Comparison of ENCODE assay signal across 35 cellular contexts in genomic region chr18:71242981-71243380, GRCh38.
"Had no signal": no experiment of that assay in that cellular context is flagged by ENCODE, and none has a peak within 500 bp of the region (broad histone marks: within the 10 kb centered on the region; RNA-seq: fewer than 3 reads in every experiment).

No MANE protein-coding gene starts in this region.

- H3K27me3 ChIP-seq: adrenal gland, ascending aorta, breast epithelium, cardiac muscle cell, colonic mucosa, esophagus squamous epithelium, heart left ventricle had no signal

- DNase-seq: activated CD4-positive, alpha-beta memory T cell treated with anti-CD3 and anti-CD28 coated beads for 36 hours; activated CD4-positive, alpha-beta T cell treated with anti-CD3 and anti-CD28 coated beads for 36 hours; activated CD4-positive, alpha-beta T cell treated with anti-CD3 and anti-CD28 coated beads, Interleukin-2, amount 10 ng/mL, durations not matched to agents 24 days and 14 days; activated CD4-positive, CD25-positive, alpha-beta regulatory T cell; activated CD4-positive, CD25-positive, alpha-beta regulatory T cell treated with anti-CD3 and anti-CD28 coated beads, Interleukin-2, amount 50 U/mL, for 72 hours; activated CD8-positive, alpha-beta memory T cell treated with anti-CD3 and anti-CD28 coated beads, Interleukin-2, amount 10 ng/mL, durations not matched to agents 7 days and 5 days; activated CD8-positive, alpha-beta memory T cell treated with anti-CD3 and anti-CD28 coated beads, Interleukin-2, amount 50 U/mL, for 4 hours; activated CD8-positive, alpha-beta T cell treated with anti-CD3 and anti-CD28 coated beads, Interleukin-2, amount 10 ng/mL, durations not matched to agents 7 days and 5 days; activated effector memory CD4-positive, alpha-beta T cell treated with anti-CD3 and anti-CD28 coated beads, Interleukin-2, amount 50 U/mL, for 16 hours; activated naive CD4-positive, alpha-beta T cell treated with anti-CD3 and anti-CD28 coated beads for 36 hours; activated naive CD8-positive, alpha-beta T cell treated with anti-CD3 and anti-CD28 coated beads for 36 hours; activated naive CD8-positive, alpha-beta T cell treated with anti-CD3 and anti-CD28 coated beads, Interleukin-2, amount 50 U/mL, for 24 hours; activated T-cell treated with anti-CD3 and anti-CD28 coated beads, Interleukin-2, amount 50 U/mL, for 1 hour; activated T-cell treated with anti-CD3 and anti-CD28 coated beads, Interleukin-2, amount 50 U/mL, for 48 hours; adrenal gland; amygdala; central memory CD4-positive, alpha-beta T cell; cerebellar nuclear complex; colonic mucosa; effector memory CD4-positive, alpha-beta T cell; endodermal cell; esophagus squamous epithelium; foreskin fibroblast; heart left ventricle; T-helper 1 cell; T-helper 17 cell; T1000 had no signal

- H3K4me1 Mint-ChIP-seq: activated CD4-positive, alpha-beta T cell treated with anti-CD3 and anti-CD28 coated beads for 36 hours; activated CD4-positive, alpha-beta T cell treated with anti-CD3 and anti-CD28 coated beads, Interleukin-2, amount 10 ng/mL, durations not matched to agents 24 days and 14 days; activated CD8-positive, alpha-beta memory T cell treated with anti-CD3 and anti-CD28 coated beads, Interleukin-2, amount 10 ng/mL, durations not matched to agents 7 days and 5 days; activated naive CD4-positive, alpha-beta T cell treated with anti-CD3 and anti-CD28 coated beads, Interleukin-2, amount 50 U/mL, for 24 hours; activated naive CD8-positive, alpha-beta T cell treated with anti-CD3 and anti-CD28 coated beads for 36 hours; activated naive CD8-positive, alpha-beta T cell treated with anti-CD3 and anti-CD28 coated beads, Interleukin-2, amount 50 U/mL, for 24 hours; brain; endodermal cell; T-helper 17 cell had no signal

- H3K4me3 ChIP-seq: adrenal gland, ascending aorta, breast epithelium, cardiac muscle cell, colonic mucosa, esophagus squamous epithelium, heart left ventricle had no signal

- H3K9me3 Mint-ChIP-seq: activated CD4-positive, alpha-beta memory T cell treated with anti-CD3 and anti-CD28 coated beads for 36 hours; activated CD4-positive, alpha-beta T cell treated with anti-CD3 and anti-CD28 coated beads, Interleukin-2, amount 10 ng/mL, durations not matched to agents 24 days and 14 days; activated naive CD4-positive, alpha-beta T cell treated with anti-CD3 and anti-CD28 coated beads for 36 hours; activated naive CD4-positive, alpha-beta T cell treated with anti-CD3 and anti-CD28 coated beads, Interleukin-2, amount 50 U/mL, for 24 hours; activated naive CD8-positive, alpha-beta T cell treated with anti-CD3 and anti-CD28 coated beads for 36 hours; activated naive CD8-positive, alpha-beta T cell treated with anti-CD3 and anti-CD28 coated beads, Interleukin-2, amount 50 U/mL, for 24 hours; activated T-helper 1 cell treated with anti-CD3 and anti-CD28 coated beads, Interleukin-12 subunit alpha, Interleukin-12 subunit beta, Interleukin-2, Interleukin-4 antibody, amounts not matched to agents 30 ng/mL and 10 ng/mL and 1 ng/mL, durations not matched to agents 14 hours and 24 hours and 36 hours; activated T-helper 2 cell treated with anti-CD3 and anti-CD28 coated beads, Interferon-gamma antibody, Interleukin-2, Interleukin-4, amounts not matched to agents 10 μg/mL and 5 μg/mL and 100 μg/mL, durations not matched to agents 14 hours and 24 hours and 36 hours; endodermal cell; T-helper 2 cell treated with Interferon-gamma antibody and Interleukin-4, amounts not matched to agents 5 μg/mL and 100 μg/mL, for 36 hours had no signal

- H3K36me3 ChIP-seq: adrenal gland, ascending aorta, breast epithelium, cardiac muscle cell, colonic mucosa, esophagus squamous epithelium, heart left ventricle had no signal

- H3K4me3 Mint-ChIP-seq: activated CD4-positive, alpha-beta memory T cell treated with anti-CD3 and anti-CD28 coated beads for 36 hours; activated CD4-positive, alpha-beta T cell treated with anti-CD3 and anti-CD28 coated beads for 36 hours; activated CD4-positive, alpha-beta T cell treated with anti-CD3 and anti-CD28 coated beads, Interleukin-2, amount 10 ng/mL, durations not matched to agents 24 days and 14 days; activated CD8-positive, alpha-beta memory T cell treated with anti-CD3 and anti-CD28 coated beads, Interleukin-2, amount 10 ng/mL, durations not matched to agents 7 days and 5 days; activated CD8-positive, alpha-beta T cell treated with anti-CD3 and anti-CD28 coated beads, Interleukin-2, amount 10 ng/mL, durations not matched to agents 7 days and 5 days; activated naive CD4-positive, alpha-beta T cell treated with anti-CD3 and anti-CD28 coated beads for 36 hours; activated naive CD4-positive, alpha-beta T cell treated with anti-CD3 and anti-CD28 coated beads, Interleukin-2, amount 50 U/mL, for 24 hours; activated naive CD8-positive, alpha-beta T cell treated with anti-CD3 and anti-CD28 coated beads for 36 hours; activated naive CD8-positive, alpha-beta T cell treated with anti-CD3 and anti-CD28 coated beads, Interleukin-2, amount 50 U/mL, for 24 hours; activated T-helper 1 cell treated with anti-CD3 and anti-CD28 coated beads, Interleukin-12 subunit alpha, Interleukin-12 subunit beta, Interleukin-2, Interleukin-4 antibody, amounts not matched to agents 30 ng/mL and 10 ng/mL and 1 ng/mL, durations not matched to agents 14 hours and 24 hours and 36 hours; brain; endodermal cell; T-helper 17 cell; T-helper 2 cell treated with Interferon-gamma antibody and Interleukin-4, amounts not matched to agents 5 μg/mL and 100 μg/mL, for 36 hours had no signal

- H3K36me3 Mint-ChIP-seq: activated CD4-positive, alpha-beta memory T cell treated with anti-CD3 and anti-CD28 coated beads for 36 hours; activated CD8-positive, alpha-beta memory T cell treated with anti-CD3 and anti-CD28 coated beads, Interleukin-2, amount 10 ng/mL, durations not matched to agents 7 days and 5 days; activated naive CD4-positive, alpha-beta T cell treated with anti-CD3 and anti-CD28 coated beads, Interleukin-2, amount 50 U/mL, for 24 hours; activated naive CD8-positive, alpha-beta T cell treated with anti-CD3 and anti-CD28 coated beads for 36 hours; brain had no signal

- H3K27ac Mint-ChIP-seq: activated CD4-positive, alpha-beta memory T cell treated with anti-CD3 and anti-CD28 coated beads for 36 hours; activated CD4-positive, alpha-beta T cell treated with anti-CD3 and anti-CD28 coated beads for 36 hours; activated CD4-positive, alpha-beta T cell treated with anti-CD3 and anti-CD28 coated beads, Interleukin-2, amount 10 ng/mL, durations not matched to agents 24 days and 14 days; activated CD8-positive, alpha-beta memory T cell treated with anti-CD3 and anti-CD28 coated beads, Interleukin-2, amount 10 ng/mL, durations not matched to agents 7 days and 5 days; activated CD8-positive, alpha-beta T cell treated with anti-CD3 and anti-CD28 coated beads, Interleukin-2, amount 10 ng/mL, durations not matched to agents 7 days and 5 days; activated naive CD4-positive, alpha-beta T cell treated with anti-CD3 and anti-CD28 coated beads for 36 hours; activated naive CD4-positive, alpha-beta T cell treated with anti-CD3 and anti-CD28 coated beads, Interleukin-2, amount 50 U/mL, for 24 hours; activated naive CD8-positive, alpha-beta T cell treated with anti-CD3 and anti-CD28 coated beads for 36 hours; activated naive CD8-positive, alpha-beta T cell treated with anti-CD3 and anti-CD28 coated beads, Interleukin-2, amount 50 U/mL, for 24 hours; activated T-helper 1 cell treated with anti-CD3 and anti-CD28 coated beads, Interleukin-12 subunit alpha, Interleukin-12 subunit beta, Interleukin-2, Interleukin-4 antibody, amounts not matched to agents 30 ng/mL and 10 ng/mL and 1 ng/mL, durations not matched to agents 14 hours and 24 hours and 36 hours; activated T-helper 2 cell treated with anti-CD3 and anti-CD28 coated beads, Interferon-gamma antibody, Interleukin-2, Interleukin-4, amounts not matched to agents 10 μg/mL and 5 μg/mL and 100 μg/mL, durations not matched to agents 14 hours and 24 hours and 36 hours; brain; endodermal cell; T-helper 17 cell; T-helper 2 cell treated with Interferon-gamma antibody and Interleukin-4, amounts not matched to agents 5 μg/mL and 100 μg/mL, for 36 hours had no signal

- H3K27me3 Mint-ChIP-seq: activated CD4-positive, alpha-beta memory T cell treated with anti-CD3 and anti-CD28 coated beads for 36 hours; activated CD4-positive, alpha-beta T cell treated with anti-CD3 and anti-CD28 coated beads for 36 hours; activated CD4-positive, alpha-beta T cell treated with anti-CD3 and anti-CD28 coated beads, Interleukin-2, amount 10 ng/mL, durations not matched to agents 24 days and 14 days; activated CD8-positive, alpha-beta memory T cell treated with anti-CD3 and anti-CD28 coated beads, Interleukin-2, amount 10 ng/mL, durations not matched to agents 7 days and 5 days; activated naive CD4-positive, alpha-beta T cell treated with anti-CD3 and anti-CD28 coated beads, Interleukin-2, amount 50 U/mL, for 24 hours; activated naive CD8-positive, alpha-beta T cell treated with anti-CD3 and anti-CD28 coated beads for 36 hours; activated naive CD8-positive, alpha-beta T cell treated with anti-CD3 and anti-CD28 coated beads, Interleukin-2, amount 50 U/mL, for 24 hours; brain; T-helper 17 cell had no signal

- H3K27ac ChIP-seq: adrenal gland, ascending aorta, breast epithelium, cardiac muscle cell, colonic mucosa, esophagus squamous epithelium, heart left ventricle had no signal

- H3K4me1 ChIP-seq: adrenal gland, ascending aorta, breast epithelium, colonic mucosa, esophagus squamous epithelium, heart left ventricle had no signal

- H3K9me3 ChIP-seq: adrenal gland, ascending aorta, breast epithelium, colonic mucosa, esophagus squamous epithelium, heart left ventricle had no signal
